ENCODE assay signal across 2 cellular contexts in the genomic region with DNA sequence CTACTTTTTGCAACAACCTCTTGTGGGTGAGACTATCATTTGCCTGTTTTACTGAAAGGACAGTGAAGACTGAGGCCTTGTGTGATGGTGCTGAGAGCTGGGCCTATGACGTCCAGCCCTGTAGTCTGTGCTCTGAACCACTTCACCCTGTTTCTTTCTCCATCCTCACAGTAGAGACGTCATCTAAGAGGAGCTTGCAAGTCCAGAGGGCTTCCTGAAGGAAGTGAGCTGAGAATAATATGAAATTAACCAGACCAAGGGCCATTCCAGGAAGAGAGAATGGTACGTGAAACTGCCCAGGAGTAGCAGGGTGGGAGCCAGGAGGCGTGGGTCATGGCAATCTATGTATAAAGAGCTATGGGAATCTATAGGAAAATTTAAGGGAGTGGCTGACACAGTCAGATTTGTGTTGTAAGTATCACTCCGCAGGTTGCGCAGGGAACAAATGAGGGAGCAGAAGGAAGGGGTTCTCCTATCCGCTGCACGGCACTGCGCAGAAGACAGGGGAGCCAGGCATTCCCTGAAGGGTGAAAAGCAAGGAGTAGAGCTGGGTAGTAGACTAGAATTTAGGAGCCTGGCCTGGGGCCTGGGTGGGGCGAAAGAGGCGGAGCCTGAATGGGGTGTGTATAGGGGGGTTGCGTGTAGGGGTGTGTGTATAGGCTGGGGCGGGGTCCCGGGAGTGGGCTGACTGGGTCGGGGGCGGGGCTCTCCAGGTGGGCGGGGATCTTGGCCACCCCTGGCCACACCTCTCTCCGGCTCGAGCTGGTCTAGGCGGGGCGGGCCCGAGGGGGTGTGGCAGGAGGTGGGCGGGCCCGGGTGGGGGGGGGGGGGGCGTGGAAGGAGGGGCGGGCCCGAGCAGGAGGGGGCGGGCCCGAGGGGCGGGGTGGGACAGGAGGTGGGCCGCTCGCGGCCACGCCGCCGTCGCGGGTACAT.
A peak's percentile ranks its signal among the peaks of the same experiment; 100 is the strongest.
TF ChIP-seq lines count a peak whose summit lies in the region.

Gene FGFR4 (plus strand): TSS at position 931 of the 933 bp plus-strand sequence. CDS start 2,688 bp downstream, outside the sequence.

TF ChIP-seq in IMR-90, 13 proteins besides CTCF, POLR2A, EP300 and RAD21:
- TF ChIP-seq RFX5 (IDR thresholded peaks at IDR 0.05; ENCODE audit: low read depth, low read length) (no peak), BHLHE40 (IDR thresholded peaks at IDR 0.05; ENCODE audit: low read depth, low read length) (no peak), MAZ (IDR thresholded peaks at IDR 0.05; ENCODE audit: borderline replicate concordance, low read depth, low read length) (no peak), MXI1 (IDR thresholded peaks at IDR 0.05; ENCODE audit: borderline replicate concordance, low read depth, low read length) (no peak), SMC3 (IDR thresholded peaks at IDR 0.05; ENCODE audit: low read depth, low read length) (no peak)
TF ChIP-seq in IMR-90: peak in this region for 0.

TF ChIP-seq in K562, 482 proteins besides CTCF, POLR2A, EP300 and RAD21 (continues in another document):
- TF ChIP-seq KAT2B (IDR thresholded peaks at IDR 0.05; ENCODE audit: low read depth, low read length) (no peak), NRF1 (conservative IDR thresholded peaks at IDR 0.05 in 1 of 2, IDR thresholded peaks at IDR 0.05 in 1 of 2) (peak; percentile 55 to 64; a peak in 3 of 4 replicates), ZNF551 (CRISPR knock-in tag; IDR thresholded peaks at IDR 0.05) (no peak), ZC3H4 (CRISPR knock-in tag; IDR thresholded peaks at IDR 0.05; ENCODE audit: borderline replicate concordance) (no peak), KDM4B (IDR thresholded peaks at IDR 0.05; ENCODE audit: borderline replicate concordance in 2 of 2, low read depth in 1 of 2) (no peak), ZHX1 (conservative IDR thresholded peaks at IDR 0.05; ENCODE audit: low read length) (no peak), ZNF318 (IDR thresholded peaks at IDR 0.05; ENCODE audit: borderline replicate concordance in 1 of 2, low read depth in 1 of 2) (no peak), STAT5A (IDR thresholded peaks at IDR 0.05; ENCODE audit: borderline replicate concordance, low read length) (no peak), SIN3B (IDR thresholded peaks at IDR 0.05; ENCODE audit: low read depth) (no peak), SMARCA4 (IDR thresholded peaks at IDR 0.05) (0 out of 2 replicates have a peak, but pooled peaks have one; percentile 14), ZBTB7A (IDR thresholded peaks at IDR 0.05; ENCODE audit: borderline replicate concordance, control insufficient read depth, low read depth, low read length) (0 out of 2 replicates have a peak, but pooled peaks have one; percentile 57), BRCA1 (IDR thresholded peaks at IDR 0.05) (no peak), BRCA1 (CRISPR knock-in tag; IDR thresholded peaks at IDR 0.05) (no peak), ZNF668 (CRISPR knock-in tag; IDR thresholded peaks at IDR 0.05) (no peak), BDP1 (IDR thresholded peaks at IDR 0.05; ENCODE audit: insufficient read depth, insufficient read length) (no peak), GABPB2 (CRISPR knock-in tag; conservative IDR thresholded peaks at IDR 0.05) (no peak), PCBP2 (IDR thresholded peaks at IDR 0.05; ENCODE audit: low read depth, low read length, poor library complexity, severe bottlenecking) (no peak)
- TF ChIP-seq, protein P1, sequence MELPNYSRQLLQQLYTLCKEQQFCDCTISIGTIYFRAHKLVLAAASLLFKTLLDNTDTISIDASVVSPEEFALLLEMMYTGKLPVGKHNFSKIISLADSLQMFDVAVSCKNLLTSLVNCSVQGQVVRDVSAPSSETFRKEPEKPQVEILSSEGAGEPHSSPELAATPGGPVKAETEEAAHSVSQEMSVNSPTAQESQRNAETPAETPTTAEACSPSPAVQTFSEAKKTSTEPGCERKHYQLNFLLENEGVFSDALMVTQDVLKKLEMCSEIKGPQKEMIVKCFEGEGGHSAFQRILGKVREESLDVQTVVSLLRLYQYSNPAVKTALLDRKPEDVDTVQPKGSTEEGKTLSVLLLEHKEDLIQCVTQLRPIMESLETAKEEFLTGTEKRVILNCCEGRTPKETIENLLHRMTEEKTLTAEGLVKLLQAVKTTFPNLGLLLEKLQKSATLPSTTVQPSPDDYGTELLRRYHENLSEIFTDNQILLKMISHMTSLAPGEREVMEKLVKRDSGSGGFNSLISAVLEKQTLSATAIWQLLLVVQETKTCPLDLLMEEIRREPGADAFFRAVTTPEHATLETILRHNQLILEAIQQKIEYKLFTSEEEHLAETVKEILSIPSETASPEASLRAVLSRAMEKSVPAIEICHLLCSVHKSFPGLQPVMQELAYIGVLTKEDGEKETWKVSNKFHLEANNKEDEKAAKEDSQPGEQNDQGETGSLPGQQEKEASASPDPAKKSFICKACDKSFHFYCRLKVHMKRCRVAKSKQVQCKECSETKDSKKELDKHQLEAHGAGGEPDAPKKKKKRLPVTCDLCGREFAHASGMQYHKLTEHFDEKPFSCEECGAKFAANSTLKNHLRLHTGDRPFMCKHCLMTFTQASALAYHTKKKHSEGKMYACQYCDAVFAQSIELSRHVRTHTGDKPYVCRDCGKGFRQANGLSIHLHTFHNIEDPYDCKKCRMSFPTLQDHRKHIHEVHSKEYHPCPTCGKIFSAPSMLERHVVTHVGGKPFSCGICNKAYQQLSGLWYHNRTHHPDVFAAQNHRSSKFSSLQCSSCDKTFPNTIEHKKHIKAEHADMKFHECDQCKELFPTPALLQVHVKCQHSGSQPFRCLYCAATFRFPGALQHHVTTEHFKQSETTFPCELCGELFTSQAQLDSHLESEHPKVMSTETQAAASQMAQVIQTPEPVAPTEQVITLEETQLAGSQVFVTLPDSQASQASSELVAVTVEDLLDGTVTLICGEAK (IDR thresholded peaks at IDR 0.05): peak; percentile 36; the same call in 1 of the 2 replicates
- TF ChIP-seq, protein P1 (CRISPR knock-in tag; IDR thresholded peaks at IDR 0.05): no peak
- TF ChIP-seq, protein P2, sequence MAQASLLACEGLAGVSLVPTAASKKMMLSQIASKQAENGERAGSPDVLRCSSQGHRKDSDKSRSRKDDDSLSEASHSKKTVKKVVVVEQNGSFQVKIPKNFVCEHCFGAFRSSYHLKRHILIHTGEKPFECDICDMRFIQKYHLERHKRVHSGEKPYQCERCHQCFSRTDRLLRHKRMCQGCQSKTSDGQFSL (CRISPR knock-in tag; IDR thresholded peaks at IDR 0.05): no peak
- TF ChIP-seq, protein P2 (tag; IDR thresholded peaks at IDR 0.05): peak in 1 of 2 experiments; percentile 67; a peak in 1 of 4 replicates
- TF ChIP-seq, protein P3, sequence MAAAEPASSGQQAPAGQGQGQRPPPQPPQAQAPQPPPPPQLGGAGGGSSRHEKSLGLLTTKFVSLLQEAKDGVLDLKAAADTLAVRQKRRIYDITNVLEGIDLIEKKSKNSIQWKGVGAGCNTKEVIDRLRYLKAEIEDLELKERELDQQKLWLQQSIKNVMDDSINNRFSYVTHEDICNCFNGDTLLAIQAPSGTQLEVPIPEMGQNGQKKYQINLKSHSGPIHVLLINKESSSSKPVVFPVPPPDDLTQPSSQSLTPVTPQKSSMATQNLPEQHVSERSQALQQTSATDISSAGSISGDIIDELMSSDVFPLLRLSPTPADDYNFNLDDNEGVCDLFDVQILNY (CRISPR knock-in tag; IDR thresholded peaks at IDR 0.05): 0 out of 2 replicates have a peak, but pooled peaks have one; percentile 35
